26 cellular contexts compared by ENCODE assay signal in the genomic region with DNA sequence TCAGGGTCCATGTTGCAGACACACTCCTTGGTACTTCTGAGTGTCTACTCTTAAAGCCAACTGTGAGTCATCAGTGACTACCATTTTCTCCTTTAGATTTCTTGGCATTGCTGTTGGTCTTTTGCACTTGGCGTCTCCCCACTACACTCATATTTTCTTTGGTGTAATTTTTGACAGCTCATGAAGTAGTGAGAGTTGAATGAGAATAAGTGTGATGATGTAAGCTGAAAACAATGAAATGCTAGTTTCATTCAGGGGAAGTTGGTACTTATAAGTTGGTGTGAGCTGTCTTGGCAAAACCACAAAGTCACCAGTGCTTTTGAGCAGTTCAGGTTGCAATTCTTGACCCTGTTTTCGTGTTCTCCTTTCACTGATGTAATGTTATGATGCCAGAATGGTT.
DNase-seq lines count a peak whose midpoint lies in the region; ATAC-seq and TF ChIP-seq lines count a peak whose summit lies in the region.
"Had no signal": no experiment of that assay in that cellular context is flagged by ENCODE, and none has a peak within 500 bp of the region (broad histone marks: within the 10 kb centered on the region; RNA-seq: fewer than 3 reads in every experiment).

No MANE protein-coding gene starts in this region.

- H3K27me3 ChIP-seq in MM.1S (replicated peaks; ENCODE audit: insufficient read depth, low read length), result no peaks in the 10 kb centered on the region
- H3K27me3 ChIP-seq in mammary epithelial cell (ENCODE audit: insufficient read depth, low read length), result no peaks in the 10 kb centered on the region
- H3K27me3 ChIP-seq in left lung, result peaks cover 0 to 2% of the 10 kb centered on the region in 2 donors
- no peaks in the 10 kb centered on the region for H3K27me3 ChIP-seq in H7 (ENCODE audit: control insufficient read depth, insufficient read depth, low read length)
- H3K27me3 ChIP-seq: gastroesophageal sphincter, thyroid gland had no signal

- H3K4me1 ChIP-seq in MM.1S (ENCODE audit: low read length), result no peaks in the 10 kb centered on the region
- H3K4me1 ChIP-seq in mammary epithelial cell (ENCODE audit: insufficient read depth, low read length), result no peaks in the 10 kb centered on the region
- no peaks in the 10 kb centered on the region for H3K4me1 ChIP-seq in left lung
- H3K4me1 ChIP-seq: gastroesophageal sphincter, thyroid gland had no signal

- BruUV-seq in mammary epithelial cell (replicated peaks; lab: Mats Ljungman, UMichigan), result no TSS peak

- no peaks in the 10 kb centered on the region for H3F3A ChIP-seq in MM.1S (ENCODE audit: insufficient read depth, low read length)

- H3K9me3 ChIP-seq in MM.1S (replicated peaks; ENCODE audit: insufficient read depth, low read length) (no peaks in the 10 kb centered on the region), mammary epithelial cell (replicated peaks; ENCODE audit: insufficient read depth, low read length) (no peaks in the 10 kb centered on the region), left lung (no peaks in the 10 kb centered on the region)
- H3K9me3 ChIP-seq: gastroesophageal sphincter, thyroid gland had no signal

- intact Hi-C loops in mammary epithelial cell (cut with micrococcal nuclease) (no loop called here), left lung (cut with DNase I) (no loop called here), lower leg skin (cut with DNase I; ENCODE audit: low total_unique reads) (no loop called here)

- in situ Hi-C loops in mammary epithelial cell (cut with MboI; ENCODE audit: low sequenced_read_pairs in 2 of 2), result no loop called here

- CTCF ChIA-PET in mammary epithelial cell (lab: Charles Lee; ENCODE audit: low non-redundant PET), result no interaction called here

- H3K79me2 ChIP-seq in MM.1S (ENCODE audit: low read length) (no peaks in the 10 kb centered on the region), mammary epithelial cell (ENCODE audit: insufficient read depth, low read length) (no peaks in the 10 kb centered on the region)

- no peaks in the 10 kb centered on the region for H3K9me2 ChIP-seq in MM.1S (replicated peaks; ENCODE audit: insufficient read depth, low read length)

- H3K9ac ChIP-seq in MM.1S (ENCODE audit: low read length) (no peak overlapping the region), mammary epithelial cell (ENCODE audit: insufficient read depth, low read length) (no peak overlapping the region)

- no peak overlapping the region for H3K27ac ChIP-seq in MM.1S (ENCODE audit: low read length)
- no peak overlapping the region for H3K27ac ChIP-seq in mammary epithelial cell (ENCODE audit: insufficient read depth, low read depth, low read length)
- H3K27ac ChIP-seq in left lung, result no peak overlapping the region
- H3K27ac ChIP-seq: dorsolateral prefrontal cortex, gastroesophageal sphincter, thyroid gland had no signal

- TF ChIP-seq CTCF in MM.1S (IDR thresholded peaks at IDR 0.05; ENCODE audit: low read length) (no peak), mammary epithelial cell (conservative IDR thresholded peaks at IDR 0.05 in 1 of 2, IDR thresholded peaks at IDR 0.05 in 1 of 2; ENCODE audit: extremely low read depth in 1 of 2, insufficient read depth in 1 of 2, low read depth in 1 of 2, low read length in 2 of 2) (no peak), left lung (IDR thresholded peaks at IDR 0.05) (no peak), lower leg skin (IDR thresholded peaks at IDR 0.05) (no peak)

- DNase-seq in H4 (ENCODE audit: low spot score) (peak; percentile 61), MM.1S (peak; percentile 10), mammary epithelial cell (peak; percentile 52), left lung (no peak), ecto neural progenitor cell (ENCODE audit: low spot score) (no peak), SKM-1 (lab: John Stamatoyannopoulos, UW; ENCODE audit: unreplicated experiment) (no peak), H7 (no peak), lower leg skin (ENCODE audit: low spot score in 2 of 2) (no peak)
- DNase-seq: activated CD8-positive, alpha-beta T cell treated with anti-CD3 and anti-CD28 coated beads, Interleukin-2, amount 10 ng/mL, durations not matched to agents 7 days and 5 days; activated naive CD4-positive, alpha-beta T cell treated with anti-CD3 and anti-CD28 coated beads for 36 hours; amniotic stem cell; CD4-positive, alpha-beta memory T cell; central memory CD4-positive, alpha-beta T cell; dorsolateral prefrontal cortex; erythroblast; HFFc6; Kasumi-1; mesenchymal stem cell; NCI-H1417 treated with DMSO at 0.1 percent for 48 hours; NCI-H524 treated with DMSO at 0.1 percent for 48 hours; nucleus accumbens; stimulated activated CD4-positive, alpha-beta T cell treated with anti-CD3 and anti-CD28 coated beads, Interleukin-4, amount 100 ng/mL, for 1 hour; stimulated activated naive CD4-positive, alpha-beta T cell treated with Interleukin-2 at 50 U/mL for 16 hours; thyroid gland had no signal

- H3K36me3 ChIP-seq in MM.1S (replicated peaks; ENCODE audit: insufficient read depth, low read length) (no peaks in the 10 kb centered on the region), mammary epithelial cell (ENCODE audit: insufficient read depth, low read length) (no peaks in the 10 kb centered on the region), left lung (no peaks in the 10 kb centered on the region), H7 (replicated peaks; ENCODE audit: control insufficient read depth, insufficient read depth, low read length) (no peaks in the 10 kb centered on the region)
- H3K36me3 ChIP-seq: gastroesophageal sphincter, thyroid gland had no signal

- no peak overlapping the region for H3K4me3 ChIP-seq in MM.1S (ENCODE audit: low read length)
- H3K4me3 ChIP-seq in mammary epithelial cell (replicated peaks in 1 of 3; ENCODE audit: insufficient read depth in 1 of 3, low read depth in 2 of 3, low read length in 3 of 3), result no peak overlapping the region
- H3K4me3 ChIP-seq in left lung, result no peak overlapping the region
- H3K4me3 ChIP-seq in H7 (ENCODE audit: insufficient read depth, low read depth, low read length), result no peak overlapping the region
- no peak overlapping the region for H3K4me3 ChIP-seq in lower leg skin (ENCODE audit: low read depth, poor library complexity, severe bottlenecking)
- H3K4me3 ChIP-seq: dorsolateral prefrontal cortex, gastroesophageal sphincter, GM12878, thyroid gland had no signal

- peak; percentile 31 for ATAC-seq in left lung
- ATAC-seq: activated CD8-positive, alpha-beta T cell treated with anti-CD3 and anti-CD28 coated beads, Interleukin-2, amount 10 ng/mL, durations not matched to agents 7 days and 5 days; gastroesophageal sphincter; GM12878 had no signal

- H4K20me1 ChIP-seq in MM.1S (ENCODE audit: insufficient read depth, low read length) (no peaks in the 10 kb centered on the region), mammary epithelial cell (ENCODE audit: insufficient read depth, low read length) (no peaks in the 10 kb centered on the region)

- H3K4me2 ChIP-seq in MM.1S (ENCODE audit: low read depth, low read length), result no peak overlapping the region
- H3K4me2 ChIP-seq in mammary epithelial cell (ENCODE audit: insufficient read depth, low read depth, low read length), result no peak overlapping the region

- WGBS in mammary epithelial cell (ENCODE audit: low coverage, missing lambda C conversion rate), result 63% methylated on average over 2 of the region's 2 CpGs
- WGBS in lower leg skin, 2 donors, result 47 to 48% methylated on average over 2 of the region's 2 CpGs

- dilution Hi-C loops in mammary epithelial cell (cut with HindIII; ENCODE audit: low sequenced_read_pairs), result no loop called here

- H2AFZ ChIP-seq in MM.1S (ENCODE audit: low read length) (no peak overlapping the region), mammary epithelial cell (ENCODE audit: low read depth, low read length) (no peak overlapping the region)

- no peak for TF ChIP-seq POLR2A in lower leg skin (IDR thresholded peaks at IDR 0.05)

Comparison
In these comparisons a context has a peak if more than half of its experiments do, and no peak if none do; other contexts are left out.
1. DNase-seq: peak in H4 (single experiment), MM.1S (single experiment) and mammary epithelial cell (single experiment); none in left lung (0 of 2), ecto neural progenitor cell (single experiment), SKM-1 (single experiment), H7 (single experiment) and lower leg skin (0 of 2).